8 cellular contexts compared by ENCODE assay signal in genomic region chr2:198314559-198315153, GRCh38.
A peak's percentile ranks its signal among the peaks of the same experiment; 100 is the strongest.
DNase-seq lines count a peak whose midpoint lies in the region; ATAC-seq and TF ChIP-seq lines count a peak whose summit lies in the region.

No MANE protein-coding gene starts in this region.

- H3K4me3 ChIP-seq in LNCaP clone FGC (ENCODE audit: low read depth, low read length), result no peak overlapping the region
- no peak overlapping the region for H3K4me3 ChIP-seq in esophagus muscularis mucosa

- no peaks in the 10 kb centered on the region for H3K9me3 ChIP-seq in esophagus muscularis mucosa

- no peaks in the 10 kb centered on the region for H3K4me1 Mint-ChIP-seq in osteocyte (ENCODE audit: unreplicated experiment)

- H3K36me3 Mint-ChIP-seq in osteocyte (ENCODE audit: unreplicated experiment), result no peaks in the 10 kb centered on the region

- 10% methylated on average over 8 of the region's 8 CpGs for WGBS in esophagus muscularis mucosa

- no peak overlapping the region for H3K27ac ChIP-seq in esophagus muscularis mucosa (replicated peaks in 1 of 4)

- DNase-seq in AG20443 (ENCODE audit: low spot score) (peak; percentile 42), LNCaP clone FGC (ENCODE audit: low read depth) (peak; percentile 3), SHP77 treated with DMSO at 0.1 percent for 48 hours (lab: John Stamatoyannopoulos, UW) (peak; percentile 80), esophagus muscularis mucosa (ENCODE audit: extremely low spot score) (no peak), osteocyte (ENCODE audit: extremely low spot score, unreplicated experiment) (no peak), activated gamma-delta T cell treated with Interleukin-2 at 50 U/mL for 16 hours (no peak)
- DNase-seq in stimulated activated CD4-positive, alpha-beta T cell treated with anti-CD3 and anti-CD28 coated beads, Interleukin-15, amount 100 ng/mL, for 24 hours, result no peak

- TF ChIP-seq CTCF in LNCaP clone FGC (IDR thresholded peaks at IDR 0.05; ENCODE audit: control insufficient read depth, extremely low read depth, insufficient read depth) (peak; percentile 67), esophagus muscularis mucosa (IDR thresholded peaks at IDR 0.05) (peak; percentile 35 to 63 (median 41)), osteocyte (IDR thresholded peaks at IDR 0.05) (peak; percentile 78)

- intact Hi-C loops in esophagus muscularis mucosa (cut with DNase I), result loop anchor here (5.0 kb wide), 1 partner anchor 1428 kb away; no protein-coding TSS in a partner anchor

- H3K36me3 ChIP-seq in esophagus muscularis mucosa, result no peaks in the 10 kb centered on the region

- H3K27ac Mint-ChIP-seq in osteocyte (ENCODE audit: unreplicated experiment), result no peak overlapping the region

- H3K27me3 Mint-ChIP-seq in osteocyte (ENCODE audit: unreplicated experiment), result peaks cover 53% of the 10 kb centered on the region

- TF ChIP-seq POLR2A in esophagus muscularis mucosa (IDR thresholded peaks at IDR 0.05; ENCODE audit: low read depth), result no peak

- TF ChIP-seq EP300 in esophagus muscularis mucosa (IDR thresholded peaks at IDR 0.05), result no peak

- no peaks in the 10 kb centered on the region for H3K9me3 Mint-ChIP-seq in osteocyte (ENCODE audit: unreplicated experiment)

- H3K27me3 ChIP-seq in esophagus muscularis mucosa, result peaks cover 0 to 22% (median 0%) of the 10 kb centered on the region in 4 donors

- peak; percentile 63 for ATAC-seq in GM18498 (IDR thresholded peaks at IDR 0.05; ENCODE audit: unreplicated experiment)

- no peak overlapping the region for H3K4me3 Mint-ChIP-seq in osteocyte (ENCODE audit: unreplicated experiment)

- H3K4me1 ChIP-seq in esophagus muscularis mucosa, result no peaks in the 10 kb centered on the region

Comparison
In these comparisons a context has a peak if more than half of its experiments do, and no peak if none do; other contexts are left out.
1. DNase-seq: peak in AG20443 (single experiment), LNCaP clone FGC (single experiment) and SHP77 treated with DMSO at 0.1 percent for 48 hours (single experiment); none in esophagus muscularis mucosa (single experiment), osteocyte (single experiment), activated gamma-delta T cell treated with Interleukin-2 at 50 U/mL for 16 hours (single experiment) and stimulated activated CD4-positive, alpha-beta T cell treated with anti-CD3 and anti-CD28 coated beads, Interleukin-15, amount 100 ng/mL, for 24 hours (single experiment).
2. Peak in every context shown above with its lines, with median percentiles within 50 percentile points of each other: CTCF ChIP-seq.